In the genomic region with DNA sequence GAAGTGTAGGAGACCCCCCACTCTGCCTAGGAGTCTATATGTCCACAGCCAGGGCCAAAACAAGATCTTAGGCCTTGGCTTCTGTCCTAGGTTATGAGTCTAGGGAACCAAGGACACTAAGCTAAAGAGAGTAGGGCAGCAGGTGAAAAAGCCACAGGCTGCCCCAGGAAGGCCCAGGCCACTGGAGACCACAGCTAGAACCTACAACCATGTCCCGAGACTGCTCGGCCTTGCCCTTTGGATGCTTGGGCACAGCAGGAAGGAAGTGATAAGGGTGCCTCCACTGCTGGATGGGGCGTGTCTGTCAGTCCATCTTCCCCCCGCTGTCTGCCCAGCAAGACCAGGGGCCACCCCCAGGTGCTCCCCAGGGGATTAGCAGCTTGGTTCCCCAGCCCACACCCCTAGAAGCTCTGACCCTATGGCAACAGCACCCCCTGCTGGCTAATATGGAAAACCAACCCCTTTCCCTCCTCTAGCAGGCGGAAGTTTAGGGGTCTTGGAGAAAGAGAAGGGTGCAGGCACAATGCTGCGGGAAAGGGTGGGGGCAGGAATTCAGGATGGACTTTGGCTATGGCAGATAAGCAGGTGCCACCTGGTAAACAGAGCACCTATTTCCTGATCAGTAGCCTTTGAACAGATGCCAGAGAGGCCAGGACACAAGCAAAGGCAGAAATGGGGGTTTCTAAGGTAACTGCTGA, we compare ENCODE assay signal across 9 cellular contexts. TPM values are rescaled to one million over a fixed set of nuclear protein-coding genes. Genes with fewer than 3 reads are reported as not detected.
DNase-seq lines count a peak whose midpoint lies in the region; ATAC-seq and TF ChIP-seq lines count a peak whose summit lies in the region.
"Had no signal": no experiment of that assay in that cellular context is flagged by ENCODE, and none has a peak within 500 bp of the region (broad histone marks: within the 10 kb centered on the region; RNA-seq: fewer than 3 reads in every experiment).

No MANE protein-coding gene starts in this region.

- H3K27me3 ChIP-seq in Panc1 (ENCODE audit: control insufficient read depth, insufficient read depth, low read length): no peaks in the 10 kb centered on the region
- no peaks in the 10 kb centered on the region for H3K27me3 ChIP-seq in foreskin keratinocyte
- H3K27me3 ChIP-seq in osteoblast (ENCODE audit: insufficient read depth, low read length): no peaks in the 10 kb centered on the region

- H3K9me3 ChIP-seq in Panc1 (ENCODE audit: control insufficient read depth, insufficient read depth, low read depth, low read length): no peaks in the 10 kb centered on the region
- no peaks in the 10 kb centered on the region for H3K9me3 ChIP-seq in osteoblast (ENCODE audit: low read depth, low read length)

- peak; percentile 40 for ATAC-seq in HG03175 (IDR thresholded peaks at IDR 0.05; ENCODE audit: unreplicated experiment)
- ATAC-seq in Panc1: no peak
- ATAC-seq in activated T-helper 17 cell treated with anti-CD3 and anti-CD28 coated beads, Interleukin-2, amount 50 U/mL, for 72 hours (replicated peaks): peak; percentile 38
- no peak for ATAC-seq in foreskin keratinocyte
- no peak for ATAC-seq in HG02763 (IDR thresholded peaks at IDR 0.05; ENCODE audit: unreplicated experiment)

- H2AFZ ChIP-seq in osteoblast (ENCODE audit: low read length): no peak overlapping the region

- no peak overlapping the region for H3K4me3 Mint-ChIP-seq in activated T-helper 17 cell treated with anti-CD3 and anti-CD28 coated beads, Interleukin-2, amount 50 U/mL, for 72 hours

- H3K4me1 ChIP-seq in Panc1 (ENCODE audit: control insufficient read depth, insufficient read depth, low read length): peaks cover 18% of the 10 kb centered on the region
- H3K4me1 ChIP-seq in foreskin keratinocyte: peaks cover 13% of the 10 kb centered on the region
- peaks cover 60% of the 10 kb centered on the region for H3K4me1 ChIP-seq in osteoblast (ENCODE audit: insufficient read depth, low read length)

- no peaks in the 10 kb centered on the region for H3K9me3 Mint-ChIP-seq in activated T-helper 17 cell treated with anti-CD3 and anti-CD28 coated beads, Interleukin-2, amount 50 U/mL, for 72 hours

- H3K4me1 Mint-ChIP-seq in activated T-helper 17 cell treated with anti-CD3 and anti-CD28 coated beads, Interleukin-2, amount 50 U/mL, for 72 hours: no peaks in the 10 kb centered on the region

- peaks cover 2% of the 10 kb centered on the region; the same call in 1 of the 2 replicates for H3K36me3 ChIP-seq in Panc1 (ENCODE audit: control insufficient read depth, insufficient read depth, low read length)
- H3K36me3 ChIP-seq in osteoblast (ENCODE audit: insufficient read depth, low read length): no peaks in the 10 kb centered on the region

- H3K36me3 Mint-ChIP-seq in activated T-helper 17 cell treated with anti-CD3 and anti-CD28 coated beads, Interleukin-2, amount 50 U/mL, for 72 hours (ENCODE audit: low read depth): no peaks in the 10 kb centered on the region

- intact Hi-C loops in Panc1 (cut with micrococcal nuclease; ENCODE audit: unreplicated experiment): loop anchor here (1.0 to 2.0 kb wide), 2 partner anchors 82 to 115 kb away; no protein-coding TSS in a partner anchor

- no peaks in the 10 kb centered on the region for H4K20me1 ChIP-seq in osteoblast (ENCODE audit: insufficient read depth, low read length)

- peaks cover 4% of the 10 kb centered on the region for H3K27me3 Mint-ChIP-seq in activated T-helper 17 cell treated with anti-CD3 and anti-CD28 coated beads, Interleukin-2, amount 50 U/mL, for 72 hours

- POLR2A ChIA-PET in Panc1 (lab: Charles Lee): interaction anchor here (0.7 kb wide), 1 partner anchor 11 kb away, joined by 7 read pairs; no protein-coding TSS in a partner anchor

- no peak overlapping the region for H3K4me2 ChIP-seq in osteoblast (ENCODE audit: insufficient read depth, low read length)

- H3K27ac ChIP-seq in Panc1 (ENCODE audit: low read length): peak overlapping the region; percentile 58; the same call in 1 of the 2 replicates
- H3K27ac ChIP-seq in foreskin keratinocyte: no peak overlapping the region
- H3K27ac ChIP-seq in osteoblast (ENCODE audit: low read depth, low read length): peak overlapping the region; percentile 54

- peak overlapping the region; percentile 58 for H3K27ac Mint-ChIP-seq in activated T-helper 17 cell treated with anti-CD3 and anti-CD28 coated beads, Interleukin-2, amount 50 U/mL, for 72 hours

- no TSS peak for BruUV-seq in Panc1 (replicated peaks; lab: Mats Ljungman, UMichigan)

- H3K79me2 ChIP-seq in osteoblast (ENCODE audit: insufficient read depth, low read length): no peaks in the 10 kb centered on the region

- CTCF ChIA-PET in Panc1 (lab: Charles Lee): interaction anchor here (0.6 to 3.3 kb wide), 6 partner anchors 37 to 971 kb away, joined by 3 to 20 read pairs (median 5); a partner anchor contains a TSS

- in situ Hi-C loops in Panc1 (cut with HindIII; ENCODE audit: low pct_unique_long_range_greater_than_20kb, low sequenced_read_pairs): no loop called here

- TF ChIP-seq CTCF in Panc1 (IDR thresholded peaks at IDR 0.05) (peak; percentile 89), foreskin keratinocyte (conservative IDR thresholded peaks at IDR 0.05) (peak; percentile 92), osteoblast (IDR thresholded peaks at IDR 0.05; ENCODE audit: extremely low read depth, low read depth, low read length) (peak; percentile 83)

- H3K4me3 ChIP-seq in Panc1 (ENCODE audit: low read depth in 2 of 2, low read length in 2 of 2) (no peak overlapping the region), osteoblast (ENCODE audit: insufficient read depth, low read length) (no peak overlapping the region)

- DNase-seq in NCI-H345 (lab: John Stamatoyannopoulos, UW): peak; percentile 66
- DNase-seq in NCI-H345 treated with DMSO at 0.1 percent for 48 hours (lab: John Stamatoyannopoulos, UW; ENCODE audit: unreplicated experiment): no peak
- DNase-seq in Panc1 (ENCODE audit: low read depth, low spot score): no peak
- peak in 1 of 2 donors; percentile 39 for DNase-seq in foreskin keratinocyte
- peak; percentile 67 for DNase-seq in osteoblast (ENCODE audit: insufficient read length, low spot score, missing footprints)

RNA-seq across cellular contexts. Expression of a gene that starts 10.5 kb away (rescaled TPM):
- total RNA-seq in Panc1 (2021; ENCODE audit: unreplicated experiment) (48.9 TPM), foreskin keratinocyte (24.0 and 31.5 TPM in 2 replicates), osteoblast (19.7 and 22.1 TPM in 2 replicates)
- polyA plus RNA-seq in Panc1 (2012; ENCODE audit: insufficient read length): 46.4 TPM
- total RNA-seq in activated T-helper 17 cell treated with anti-CD3 and anti-CD28 coated beads, Interleukin-2, amount 50 U/mL, for 72 hours: 100 to 1,000 TPM; 125 to 174 TPM
- 18.0 and 22.7 TPM in 2 replicates for polyA plus RNA-seq in foreskin keratinocyte

RNA-seq across cellular contexts. Expression of a gene that starts 42.2 kb away (rescaled TPM):
- total RNA-seq in Panc1 (2021; ENCODE audit: unreplicated experiment) (not detected), foreskin keratinocyte (not detected in 2 replicates), osteoblast (not detected in 2 replicates)
- not detected for polyA plus RNA-seq in Panc1 (2012; ENCODE audit: insufficient read length)
- not detected for total RNA-seq in activated T-helper 17 cell treated with anti-CD3 and anti-CD28 coated beads, Interleukin-2, amount 50 U/mL, for 72 hours
- not detected in 2 replicates for polyA plus RNA-seq in foreskin keratinocyte
- total RNA-seq: skeletal muscle tissue had no signal

RNA-seq across cellular contexts. Expression of a gene that starts 55.7 kb away (rescaled TPM):
- 77.6 TPM for total RNA-seq in Panc1 (2021; ENCODE audit: unreplicated experiment)
- 55.3 TPM for polyA plus RNA-seq in Panc1 (2012; ENCODE audit: insufficient read length)
- 10 to 100 TPM; 31.7 to 37.2 TPM for total RNA-seq in activated T-helper 17 cell treated with anti-CD3 and anti-CD28 coated beads, Interleukin-2, amount 50 U/mL, for 72 hours
- total RNA-seq in foreskin keratinocyte: 42.7 and 46.8 TPM in 2 replicates
- 9.3 and 11.1 TPM in 2 replicates for polyA plus RNA-seq in foreskin keratinocyte
- 39.4 and 47.7 TPM in 2 replicates for total RNA-seq in osteoblast

Comparison
In these comparisons a context has a peak if more than half of its experiments do, and no peak if none do; other contexts are left out.
1. DNase-seq: peak in NCI-H345 (single experiment) and osteoblast (single experiment); none in NCI-H345 treated with DMSO at 0.1 percent for 48 hours (single experiment) and Panc1 (single experiment).
2. ATAC-seq: peak in HG03175 (single experiment) and activated T-helper 17 cell treated with anti-CD3 and anti-CD28 coated beads, Interleukin-2, amount 50 U/mL, for 72 hours (single experiment); none in Panc1 (single experiment), foreskin keratinocyte (single experiment) and HG02763 (single experiment).
3. Peak in every context shown above with its lines, with median percentiles within 50 percentile points of each other: CTCF ChIP-seq.